13 cellular contexts compared by ENCODE assay signal in the genomic region with DNA sequence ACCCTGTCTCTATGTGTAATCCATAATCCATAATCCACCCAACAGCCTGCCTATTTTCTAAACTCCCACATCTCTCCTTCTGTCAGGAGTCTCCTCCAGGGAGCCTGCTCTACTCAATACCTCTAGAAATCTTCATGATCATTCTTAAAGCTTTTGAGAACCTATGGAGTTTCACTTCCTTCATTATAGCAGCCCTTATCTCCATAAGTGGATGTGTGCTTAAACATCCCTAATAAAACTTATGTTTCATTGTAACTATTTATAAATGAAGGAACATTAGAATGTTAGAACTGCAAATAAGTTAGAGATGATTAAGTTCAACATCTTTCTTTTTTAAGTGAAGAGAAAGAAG. TPM values are rescaled to one million over a fixed set of nuclear protein-coding genes. Genes with fewer than 3 reads are reported as not detected.
DNase-seq lines count a peak whose midpoint lies in the region; ATAC-seq and TF ChIP-seq lines count a peak whose summit lies in the region.
"Had no signal": no experiment of that assay in that cellular context is flagged by ENCODE, and none has a peak within 500 bp of the region (broad histone marks: within the 10 kb centered on the region; RNA-seq: fewer than 3 reads in every experiment).

No MANE protein-coding gene starts in this region.

- H3K9me3 ChIP-seq in heart right ventricle: no peaks in the 10 kb centered on the region
- no peaks in the 10 kb centered on the region for H3K9me3 ChIP-seq in muscle layer of colon (ENCODE audit: low read length)
- H3K9me3 ChIP-seq: adrenal gland, right atrium auricular region had no signal

- no peak for ATAC-seq in heart right ventricle
- no peak for ATAC-seq in Right ventricle myocardium superior (ENCODE audit: poor library complexity)
- ATAC-seq in HG02885 (IDR thresholded peaks at IDR 0.05; ENCODE audit: poor library complexity, unreplicated experiment): no peak
- ATAC-seq in HG03457 (IDR thresholded peaks at IDR 0.05; ENCODE audit: unreplicated experiment): no peak
- ATAC-seq: activated T-cell treated with anti-CD3 and anti-CD28 coated beads, Interleukin-2, amount 50 U/mL, for 72 hours had no signal

- H3K27me3 ChIP-seq in heart right ventricle (no peaks in the 10 kb centered on the region), muscle layer of colon (ENCODE audit: control insufficient read depth in 1 of 2, insufficient read depth in 2 of 2, low read length in 2 of 2) (no peaks in the 10 kb centered on the region)
- H3K27me3 ChIP-seq: adrenal gland, right atrium auricular region had no signal

- H3K36me3 ChIP-seq in heart right ventricle (no peaks in the 10 kb centered on the region), muscle layer of colon (ENCODE audit: insufficient read depth, low read length) (no peaks in the 10 kb centered on the region)
- H3K36me3 ChIP-seq: adrenal gland, right atrium auricular region had no signal

- H3K4me1 ChIP-seq in heart right ventricle: peaks cover 3 to 99% (median 88%) of the 10 kb centered on the region in 9 donors
- H3K4me1 ChIP-seq in muscle layer of colon (ENCODE audit: insufficient read depth, low read length): peaks cover 70% of the 10 kb centered on the region

- DNase-seq in heart right ventricle: no peak
- no peak for DNase-seq in Right ventricle myocardium superior
- peak; percentile 61 for DNase-seq in MV-4-11 (lab: John Stamatoyannopoulos, UW)
- no peak for DNase-seq in HuH-7.5 (ENCODE audit: low spot score)
- DNase-seq in DMS53 treated with DMSO at 0.1 percent for 48 hours (lab: John Stamatoyannopoulos, UW; ENCODE audit: unreplicated experiment): no peak
- DNase-seq: activated T-cell treated with anti-CD3 and anti-CD28 coated beads, Interleukin-2, amount 50 U/mL, for 72 hours; stimulated activated naive CD4-positive, alpha-beta T cell treated with Interleukin-2 at 50 U/mL for 16 hours had no signal

- no peak for TF ChIP-seq CTCF in heart right ventricle (IDR thresholded peaks at IDR 0.05)

- H3K4me3 ChIP-seq in heart right ventricle: no peak overlapping the region
- no peak overlapping the region for H3K4me3 ChIP-seq in muscle layer of colon (ENCODE audit: low read depth in 1 of 2, low read length in 2 of 2)
- H3K4me3 ChIP-seq: adrenal gland, right atrium auricular region had no signal

- H3K9ac ChIP-seq in muscle layer of colon (ENCODE audit: low read length): no peak overlapping the region

- intact Hi-C loops in heart right ventricle (cut with DNase I): loop anchor here in 1 of 10 donors (10.0 kb wide), 1 partner anchor 48 kb away; no protein-coding TSS in a partner anchor
- intact Hi-C loops in Right ventricle myocardium superior (cut with DNase I): no loop called here

- H3K27ac ChIP-seq in heart right ventricle (peak overlapping the region in 7 of 10 donors; percentile 3 to 70 (median 43)), muscle layer of colon (ENCODE audit: low read depth, low read length) (peak overlapping the region; percentile 53)
- H3K27ac ChIP-seq: epithelial cell of prostate had no signal

RNA-seq across cellular contexts. Expression of a gene that starts 8.4 kb away (rescaled TPM):
- total RNA-seq in heart right ventricle: 10 to 100 TPM; 16.3 to 56.5 (median 40.9) TPM
- polyA plus RNA-seq in heart right ventricle: 1 to 10 TPM; 3.9 to 4.0 TPM
- 26.2 TPM for total RNA-seq in Right ventricle myocardium superior
- total RNA-seq: activated T-cell treated with anti-CD3 and anti-CD28 coated beads, Interleukin-2, amount 50 U/mL, for 72 hours had no signal

RNA-seq across cellular contexts. Expression of a gene that starts 46.4 kb away (rescaled TPM):
- total RNA-seq in heart right ventricle (10 to 100 TPM; 11.8 to 18.1 (median 13.9) TPM), Right ventricle myocardium superior (11.1 TPM)
- polyA plus RNA-seq in heart right ventricle: 1 to 10 TPM; 6.0 to 7.8 TPM
